In the genomic region with DNA sequence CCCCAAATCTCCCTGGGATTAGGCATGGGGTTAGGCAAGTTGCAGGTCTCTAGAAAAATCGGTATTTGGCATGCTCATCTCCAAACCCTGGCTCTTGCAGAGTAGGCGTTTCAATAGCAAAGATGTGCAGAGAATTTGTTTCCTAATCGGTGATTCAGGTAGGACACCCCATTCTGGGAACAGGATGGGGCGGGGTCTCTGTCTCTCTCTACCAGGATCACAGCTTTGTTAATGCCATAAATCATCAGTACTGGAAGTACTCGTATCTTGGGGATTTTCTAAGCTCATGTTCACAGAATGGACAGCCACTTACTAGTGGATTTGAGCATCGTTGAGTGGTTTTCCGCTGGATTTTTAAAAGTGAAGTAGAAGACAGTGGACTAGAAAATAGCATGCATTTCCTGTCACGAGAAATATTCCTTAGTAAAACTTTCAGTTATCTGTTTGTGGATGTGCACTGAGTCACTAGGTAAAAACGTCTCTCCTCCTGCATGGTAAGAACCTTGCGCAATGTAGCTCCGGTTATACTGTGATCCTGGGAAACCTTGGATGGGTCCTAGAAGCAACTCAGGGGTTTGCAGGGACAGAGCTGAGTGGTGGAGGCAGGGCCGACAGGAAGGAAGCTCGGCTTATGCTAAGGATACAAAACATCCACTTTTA, we compare ENCODE assay signal across 14 cellular contexts. TPM values are rescaled to one million over a fixed set of nuclear protein-coding genes. Genes with fewer than 3 reads are reported as not detected.
DNase-seq lines count a peak whose midpoint lies in the region; ATAC-seq, FAIRE-seq and TF ChIP-seq lines count a peak whose summit lies in the region.
"Had no signal": no experiment of that assay in that cellular context is flagged by ENCODE, and none has a peak within 500 bp of the region (broad histone marks: within the 10 kb centered on the region; RNA-seq: fewer than 3 reads in every experiment).

No MANE protein-coding gene starts in this region.

- H3K9me3 Mint-ChIP-seq in activated naive CD4-positive, alpha-beta T cell treated with anti-CD3 and anti-CD28 coated beads for 36 hours: no peaks in the 10 kb centered on the region
- H3K9me3 Mint-ChIP-seq in activated naive CD8-positive, alpha-beta T cell treated with anti-CD3 and anti-CD28 coated beads for 36 hours: no peaks in the 10 kb centered on the region
- H3K9me3 Mint-ChIP-seq: nephron progenitor cell had no signal

- H3K4me1 ChIP-seq in body of pancreas: peaks cover 81% of the 10 kb centered on the region
- peaks cover 65% of the 10 kb centered on the region for H3K4me1 ChIP-seq in HepG2 (ENCODE audit: insufficient read depth, low read length)

- no peak for ATAC-seq in body of pancreas
- ATAC-seq in HepG2: no peak

- 28 to 37% methylated on average over 13 of the region's 13 CpGs for WGBS in body of pancreas, 2 donors
- WGBS in HepG2 (ENCODE audit: low lambda C conversion rate): 37% methylated on average over 13 of the region's 13 CpGs

- peaks cover 36% of the 10 kb centered on the region; the same call in 1 of the 2 replicates for H4K20me1 ChIP-seq in HepG2 (ENCODE audit: insufficient read depth, low read length)

- H3K27me3 Mint-ChIP-seq in activated naive CD4-positive, alpha-beta T cell treated with anti-CD3 and anti-CD28 coated beads for 36 hours (ENCODE audit: low read depth): peaks cover 6% of the 10 kb centered on the region
- peaks cover 42% of the 10 kb centered on the region for H3K27me3 Mint-ChIP-seq in activated naive CD8-positive, alpha-beta T cell treated with anti-CD3 and anti-CD28 coated beads for 36 hours

- intact Hi-C loops in body of pancreas (cut with DNase I): no loop called here
- intact Hi-C loops in HepG2 (cut with micrococcal nuclease; ENCODE audit: unreplicated experiment): no loop called here
- intact Hi-C loops in activated naive CD4-positive, alpha-beta T cell treated with anti-CD3 and anti-CD28 coated beads for 36 hours (cut with micrococcal nuclease): no loop called here

- CTCF ChIA-PET in HepG2 (lab: Yijun Ruan, JAX; ENCODE audit: low intra/inter-chr PET ratio, low total read pairs): no interaction called here
- CTCF ChIA-PET in activated naive CD4-positive, alpha-beta T cell treated with anti-CD3 and anti-CD28 coated beads for 36 hours (lab: Charles Lee): no interaction called here

- H2AFZ ChIP-seq in HepG2 (ENCODE audit: low read length): no peak overlapping the region

- H3K4me2 ChIP-seq in HepG2 (ENCODE audit: low read depth, low read length): peak overlapping the region; percentile 63

- TF ChIP-seq POLR2A in body of pancreas (IDR thresholded peaks at IDR 0.05) (no peak), HepG2 (IDR thresholded peaks at IDR 0.05; ENCODE audit: insufficient read depth in 1 of 2, low read depth in 2 of 2, low read length in 2 of 2) (no peak)

- no peaks in the 10 kb centered on the region for H3K9me3 ChIP-seq in body of pancreas
- H3K9me3 ChIP-seq in HepG2 (ENCODE audit: low read length): no peaks in the 10 kb centered on the region
- H3K9me3 ChIP-seq: thoracic aorta had no signal

- peak; percentile 60 for FAIRE-seq in HepG2 (lab: Jason Lieb, UNC)

- BruUV-seq in HepG2 (replicated peaks; lab: Mats Ljungman, UMichigan): no TSS peak

- in situ Hi-C loops in HepG2 (cut with HindIII; ENCODE audit: extremely low pct_ligation_motif_present, low pct_unique_long_range_greater_than_20kb): no loop called here

- TF ChIP-seq RAD21 in HepG2 (CRISPR knock-in tag; IDR thresholded peaks at IDR 0.05): no peak

- H3K27ac ChIP-seq in body of pancreas (peak overlapping the region; percentile 32 to 99 (median 98)), HepG2 (ENCODE audit: extremely low read length, insufficient read depth, low read length) (peak overlapping the region; percentile 37)
- H3K27ac ChIP-seq: KMS-11, thoracic aorta had no signal

- H3K27ac Mint-ChIP-seq in activated naive CD4-positive, alpha-beta T cell treated with anti-CD3 and anti-CD28 coated beads for 36 hours: no peak overlapping the region
- no peak overlapping the region for H3K27ac Mint-ChIP-seq in activated naive CD8-positive, alpha-beta T cell treated with anti-CD3 and anti-CD28 coated beads for 36 hours
- H3K27ac Mint-ChIP-seq: nephron progenitor cell had no signal

- TF ChIP-seq EP300 in HepG2 (IDR thresholded peaks at IDR 0.05; ENCODE audit: low read depth in 2 of 2, low read length in 2 of 2) (no peak), HepG2 (CRISPR knock-in tag; IDR thresholded peaks at IDR 0.05; ENCODE audit: borderline replicate concordance) (no peak)

- H3K4me3 ChIP-seq in body of pancreas (no peak overlapping the region), HepG2 (replicated peaks in 1 of 3; ENCODE audit: insufficient read depth in 1 of 3, low read depth in 2 of 3, low read length in 3 of 3) (peak overlapping the region in 1 of 3 experiments; percentile 25; a peak in 1 of 6 replicates)
- H3K4me3 ChIP-seq: thoracic aorta had no signal

- POLR2A ChIA-PET in HepG2 (lab: Yijun Ruan, JAX): interaction anchor here (0.9 to 2.6 kb wide), 2 partner anchors 31 to 39 kb away, joined by 3 to 8 read pairs; no protein-coding TSS in a partner anchor

- DNase-seq in A172 (ENCODE audit: low spot score): peak; percentile 63
- peak; percentile 90 for DNase-seq in HT1080 (ENCODE audit: low read depth)
- DNase-seq in body of pancreas: no peak
- peak; percentile 51 for DNase-seq in HepG2 (ENCODE audit: low spot score)
- no peak for DNase-seq in activated naive CD4-positive, alpha-beta T cell treated with anti-CD3 and anti-CD28 coated beads for 36 hours
- no peak for DNase-seq in activated naive CD8-positive, alpha-beta T cell treated with anti-CD3 and anti-CD28 coated beads for 36 hours
- no peak for DNase-seq in NCI-H1092 treated with DMSO at 0.1 percent for 48 hours (lab: John Stamatoyannopoulos, UW)
- no peak for DNase-seq in activated CD4-positive, CD25-positive, alpha-beta regulatory T cell treated with anti-CD3 and anti-CD28 coated beads, Interleukin-2, amount 50 U/mL, for 72 hours
- DNase-seq: activated T-cell treated with anti-CD3 and anti-CD28 coated beads, Interleukin-2, amount 50 U/mL, for 48 hours; cortex of kidney; nephron progenitor cell; stimulated activated CD4-positive, alpha-beta T cell treated with anti-CD3 and anti-CD28 coated beads, Interleukin-4, amount 100 ng/mL, for 24 hours had no signal

- H3K36me3 Mint-ChIP-seq in activated naive CD4-positive, alpha-beta T cell treated with anti-CD3 and anti-CD28 coated beads for 36 hours (ENCODE audit: low read depth): no peaks in the 10 kb centered on the region
- H3K36me3 Mint-ChIP-seq in activated naive CD8-positive, alpha-beta T cell treated with anti-CD3 and anti-CD28 coated beads for 36 hours: no peaks in the 10 kb centered on the region

- H3K9ac ChIP-seq in HepG2 (ENCODE audit: insufficient read depth, low read depth, low read length): no peak overlapping the region
- H3K9ac ChIP-seq: KMS-11 had no signal

- peaks cover 26% of the 10 kb centered on the region for H3K4me1 Mint-ChIP-seq in activated naive CD4-positive, alpha-beta T cell treated with anti-CD3 and anti-CD28 coated beads for 36 hours (ENCODE audit: low read depth)
- H3K4me1 Mint-ChIP-seq in activated naive CD8-positive, alpha-beta T cell treated with anti-CD3 and anti-CD28 coated beads for 36 hours: peaks cover 18% of the 10 kb centered on the region

- peaks cover 88% of the 10 kb centered on the region for H3K79me2 ChIP-seq in HepG2 (ENCODE audit: insufficient read depth, low read length)

- H3K27me3 ChIP-seq in body of pancreas: no peaks in the 10 kb centered on the region
- H3K27me3 ChIP-seq in HepG2 (ENCODE audit: control insufficient read depth in 1 of 2, insufficient read depth in 2 of 2, low read length in 2 of 2): no peaks in the 10 kb centered on the region

- H3K36me3 ChIP-seq in body of pancreas (replicated peaks in 1 of 2; ENCODE audit: insufficient read depth in 1 of 2, low read depth in 2 of 2) (no peaks in the 10 kb centered on the region), HepG2 (replicated peaks in 1 of 2; ENCODE audit: control insufficient read depth in 1 of 2, insufficient read depth in 2 of 2, low read length in 2 of 2) (peaks cover 0 to 11% of the 10 kb centered on the region in 2 experiments; a peak in 3 of 5 replicates)
- H3K36me3 ChIP-seq: thoracic aorta had no signal

- no peak overlapping the region for H3K4me3 Mint-ChIP-seq in activated naive CD4-positive, alpha-beta T cell treated with anti-CD3 and anti-CD28 coated beads for 36 hours
- no peak overlapping the region for H3K4me3 Mint-ChIP-seq in activated naive CD8-positive, alpha-beta T cell treated with anti-CD3 and anti-CD28 coated beads for 36 hours
- H3K4me3 Mint-ChIP-seq: nephron progenitor cell had no signal

- no peak for TF ChIP-seq CTCF in body of pancreas (IDR thresholded peaks at IDR 0.05)
- no peak for TF ChIP-seq CTCF in HepG2 (CRISPR knock-in tag; IDR thresholded peaks at IDR 0.05)

RNA-seq across cellular contexts. Expression of a gene that starts 5.1 kb away (rescaled TPM):
- 8.5 and 10.4 TPM in 2 replicates for total RNA-seq in A172 (2014; rRNA removed; shearing (Covaris generic))
- total RNA-seq in HT1080 (2014; rRNA removed; shearing (Covaris generic)): 14.5 and 19.9 TPM in 2 replicates
- 20.9 and 21.4 TPM in 2 replicates for polyA plus RNA-seq in HT1080 (2015; cell fraction: cytosol; rRNA removed)
- 17.4 and 19.4 TPM in 2 replicates for polyA plus RNA-seq in HT1080 (2015; cell fraction: nucleus; rRNA removed)
- total RNA-seq in body of pancreas: 10 to 100 TPM; 26.5 to 36.9 TPM
- 6.3 and 12.2 TPM in 2 replicates for total RNA-seq in HepG2 (2016; rRNA removed; fragmentation: Illumina TruSeq; extraction: Trizol)
- total RNA-seq in HepG2 (2016; cell fraction: cytosol; rRNA removed; fragmentation: Illumina TruSeq; extraction: Trizol; ENCODE audit: low read depth): 2.6 and 2.8 TPM in 2 replicates
- 7.0 and 9.8 TPM in 2 replicates for total RNA-seq in HepG2 (2016; cell fraction: insoluble cytoplasmic fraction; rRNA removed; fragmentation: Illumina TruSeq; extraction: Trizol)
- total RNA-seq in HepG2 (2016; cell fraction: membrane; rRNA removed; fragmentation: Illumina TruSeq; extraction: Trizol): 5.3 and 6.5 TPM in 2 replicates
- total RNA-seq in HepG2 (2016; cell fraction: nucleus; rRNA removed; fragmentation: Illumina TruSeq; extraction: Trizol): 9.7 and 11.5 TPM in 2 replicates
- 18.5 and 22.3 TPM in 2 replicates for polyA plus RNA-seq in HepG2 (2011; rRNA removed)
- polyA plus RNA-seq in HepG2 (2011; cell fraction: cytosol; rRNA removed): 20.1 and 23.4 TPM in 2 replicates
- polyA plus RNA-seq in HepG2 (2011; cell fraction: nucleus; rRNA removed): 14.3 and 18.6 TPM in 2 replicates
- polyA plus RNA-seq in HepG2 (2012): 8.0 and 11.2 TPM in 2 replicates
- polyA plus RNA-seq in HepG2 (2016; cell fraction: cytosol; fragmentation: Illumina TruSeq; extraction: Trizol; ENCODE audit: low read depth): 1.9 and 2.3 TPM in 2 replicates
- polyA plus RNA-seq in HepG2 (2016; cell fraction: insoluble cytoplasmic fraction; fragmentation: Illumina TruSeq; extraction: Trizol; ENCODE audit: low read depth): 8.4 and 8.6 TPM in 2 replicates
- polyA plus RNA-seq in HepG2 (2016; cell fraction: membrane; fragmentation: Illumina TruSeq; extraction: Trizol; ENCODE audit: low read depth): 3.7 and 4.9 TPM in 2 replicates
- 23.6 and 23.8 TPM in 2 replicates for polyA plus RNA-seq in HepG2 (2016; cell fraction: nucleus; fragmentation: Illumina TruSeq; extraction: Trizol; ENCODE audit: insufficient read depth, low read depth)
- polyA minus RNA-seq in HepG2 (2011; rRNA and poly(A)+ RNA removed; ENCODE audit: low replicate concordance): 3.2 and 18.3 TPM in 2 replicates
- polyA minus RNA-seq in HepG2 (2011; cell fraction: cytosol; rRNA and poly(A)+ RNA removed): 8.7 and 9.4 TPM in 2 replicates
- polyA minus RNA-seq in HepG2 (2011; cell fraction: nucleus; rRNA and poly(A)+ RNA removed): 8.6 and 9.4 TPM in 2 replicates
- total RNA-seq in activated naive CD4-positive, alpha-beta T cell treated with anti-CD3 and anti-CD28 coated beads for 36 hours: under 1 TPM; 0.14 to 0.15 TPM
- total RNA-seq in activated naive CD8-positive, alpha-beta T cell treated with anti-CD3 and anti-CD28 coated beads for 36 hours: not detected

Comparison
In these comparisons a context has a peak if more than half of its experiments do, and no peak if none do; other contexts are left out.
1. DNase-seq: peak in A172 (single experiment), HT1080 (single experiment) and HepG2 (single experiment); none in body of pancreas (0 of 4), activated naive CD4-positive, alpha-beta T cell treated with anti-CD3 and anti-CD28 coated beads for 36 hours (single experiment), activated naive CD8-positive, alpha-beta T cell treated with anti-CD3 and anti-CD28 coated beads for 36 hours (single experiment), NCI-H1092 treated with DMSO at 0.1 percent for 48 hours (single experiment) and activated CD4-positive, CD25-positive, alpha-beta regulatory T cell treated with anti-CD3 and anti-CD28 coated beads, Interleukin-2, amount 50 U/mL, for 72 hours (single experiment).